8 cellular contexts compared by ENCODE assay signal in the genomic region with DNA sequence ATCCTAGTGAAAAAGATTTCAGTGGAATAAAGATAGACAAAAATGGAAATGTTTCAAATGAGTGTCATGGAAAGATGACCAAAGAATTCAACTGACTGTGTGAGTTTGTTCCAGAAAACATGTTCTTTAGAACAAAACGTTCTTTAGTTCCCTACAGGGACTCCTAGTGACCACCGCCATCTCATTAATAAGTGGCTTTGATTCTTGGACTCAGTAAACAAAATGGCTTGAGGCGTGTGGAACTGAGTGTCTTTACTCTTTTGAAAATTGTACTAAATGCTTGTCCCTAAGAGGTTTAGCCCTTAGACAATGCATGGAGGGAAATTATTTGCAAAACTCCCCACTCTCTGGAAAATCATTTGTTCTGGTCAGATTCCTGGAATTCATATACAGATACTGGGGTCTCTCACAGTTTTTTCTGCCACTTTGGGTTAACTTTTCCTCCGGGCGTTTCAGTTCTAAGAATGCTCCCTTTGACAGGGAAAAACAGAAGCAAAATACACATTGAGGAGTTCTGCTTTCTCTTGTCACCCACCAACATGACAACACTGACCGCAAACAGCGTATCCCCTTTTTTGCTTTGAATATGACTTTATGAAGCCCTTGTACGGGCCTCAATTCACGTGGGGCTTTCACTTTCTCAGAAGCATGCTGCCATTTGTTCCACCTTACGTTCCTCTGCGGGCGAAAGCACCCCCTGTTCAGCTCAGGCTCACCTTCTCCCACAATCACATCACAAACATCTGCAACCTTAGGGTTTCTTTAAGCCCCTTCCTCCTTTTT. TPM values are rescaled to one million over a fixed set of nuclear protein-coding genes. Genes with fewer than 3 reads are reported as not detected.
DNase-seq lines count a peak whose midpoint lies in the region; ATAC-seq and TF ChIP-seq lines count a peak whose summit lies in the region.

No MANE protein-coding gene starts in this region.

- ATAC-seq in CD8-positive, alpha-beta T cell, result peak; percentile 75
- ATAC-seq in HG02884 (IDR thresholded peaks at IDR 0.05; ENCODE audit: unreplicated experiment) (peak; percentile 57), foreskin keratinocyte (no peak), HG02642 (IDR thresholded peaks at IDR 0.05; ENCODE audit: poor library complexity, unreplicated experiment) (no peak)
- peak; percentile 77 for ATAC-seq in activated CD8-positive, alpha-beta T cell treated with anti-CD3 and anti-CD28 coated beads, Interleukin-2, amount 10 ng/mL, durations not matched to agents 7 days and 5 days

- no peaks in the 10 kb centered on the region for H3K27me3 ChIP-seq in CD8-positive, alpha-beta T cell (ENCODE audit: insufficient read depth, low read length)
- no peaks in the 10 kb centered on the region for H3K27me3 ChIP-seq in muscle layer of duodenum (ENCODE audit: low read depth, low read length)
- peaks cover 2% of the 10 kb centered on the region for H3K27me3 ChIP-seq in foreskin keratinocyte

- peak overlapping the region; percentile 92 for H3K27ac Mint-ChIP-seq in CD8-positive, alpha-beta T cell
- H3K27ac Mint-ChIP-seq in activated CD8-positive, alpha-beta T cell treated with anti-CD3 and anti-CD28 coated beads, Interleukin-2, amount 10 ng/mL, durations not matched to agents 7 days and 5 days, result peak overlapping the region; percentile 91
- no peak overlapping the region for H3K27ac Mint-ChIP-seq in osteocyte (ENCODE audit: unreplicated experiment)

- no peak for TF ChIP-seq CTCF in CD8-positive, alpha-beta T cell (IDR thresholded peaks at IDR 0.05)
- no peak for TF ChIP-seq CTCF in osteocyte (IDR thresholded peaks at IDR 0.05)
- no peak for TF ChIP-seq CTCF in foreskin keratinocyte (conservative IDR thresholded peaks at IDR 0.05)

- H3K9me3 Mint-ChIP-seq in CD8-positive, alpha-beta T cell, result no peaks in the 10 kb centered on the region
- H3K9me3 Mint-ChIP-seq in activated CD8-positive, alpha-beta T cell treated with anti-CD3 and anti-CD28 coated beads, Interleukin-2, amount 10 ng/mL, durations not matched to agents 7 days and 5 days (ENCODE audit: insufficient read depth), result no peaks in the 10 kb centered on the region
- no peaks in the 10 kb centered on the region for H3K9me3 Mint-ChIP-seq in osteocyte (ENCODE audit: unreplicated experiment)

- H3K4me1 ChIP-seq in CD8-positive, alpha-beta T cell (ENCODE audit: insufficient read depth, low read length), result peaks cover 19% of the 10 kb centered on the region
- H3K4me1 ChIP-seq in muscle layer of duodenum (ENCODE audit: control insufficient read depth in 1 of 2, insufficient read depth in 2 of 2, low read length in 2 of 2) (peaks cover 8 to 9% of the 10 kb centered on the region in 2 donors), foreskin keratinocyte (no peaks in the 10 kb centered on the region)

- CTCF ChIA-PET in CD8-positive, alpha-beta T cell (lab: Charles Lee), result interaction anchor here (1.0 to 5.1 kb wide), 4 partner anchors 14 to 60 kb away, joined by 3 to 23 read pairs (median 4); a partner anchor contains a TSS
- CTCF ChIA-PET in activated CD8-positive, alpha-beta T cell treated with anti-CD3 and anti-CD28 coated beads, Interleukin-2, amount 10 ng/mL, durations not matched to agents 7 days and 5 days (lab: Charles Lee), result interaction anchor here (2.5 to 3.4 kb wide), 2 partner anchors 12 to 14 kb away, joined by 7 to 16 read pairs; no protein-coding TSS in a partner anchor

- peak overlapping the region; percentile 76 for H3K4me3 Mint-ChIP-seq in CD8-positive, alpha-beta T cell
- H3K4me3 Mint-ChIP-seq in activated CD8-positive, alpha-beta T cell treated with anti-CD3 and anti-CD28 coated beads, Interleukin-2, amount 10 ng/mL, durations not matched to agents 7 days and 5 days, result peak overlapping the region; percentile 56
- H3K4me3 Mint-ChIP-seq in osteocyte (ENCODE audit: unreplicated experiment), result no peak overlapping the region

- DNase-seq in CD8-positive, alpha-beta T cell, result peak in 2 of 7 experiments; percentile 17 to 32
- peak; percentile 68 for DNase-seq in activated CD8-positive, alpha-beta T cell treated with anti-CD3 and anti-CD28 coated beads, Interleukin-2, amount 10 ng/mL, durations not matched to agents 7 days and 5 days
- DNase-seq in osteocyte (ENCODE audit: extremely low spot score, unreplicated experiment) (no peak), foreskin keratinocyte (no peak), putamen (ENCODE audit: low spot score) (no peak)

- intact Hi-C loops in CD8-positive, alpha-beta T cell (cut with DNase I, micrococcal nuclease), result loop anchor here in 1 of 2 experiments (5.0 kb wide), 1 partner anchor 418 kb away; no protein-coding TSS in a partner anchor

- H3K36me3 Mint-ChIP-seq in CD8-positive, alpha-beta T cell, result no peaks in the 10 kb centered on the region
- H3K36me3 Mint-ChIP-seq in activated CD8-positive, alpha-beta T cell treated with anti-CD3 and anti-CD28 coated beads, Interleukin-2, amount 10 ng/mL, durations not matched to agents 7 days and 5 days (ENCODE audit: low read depth), result peaks cover 4% of the 10 kb centered on the region
- no peaks in the 10 kb centered on the region for H3K36me3 Mint-ChIP-seq in osteocyte (ENCODE audit: unreplicated experiment)

- peak overlapping the region; percentile 16 for H3K4me3 ChIP-seq in CD8-positive, alpha-beta T cell (ENCODE audit: low read depth, low read length)
- peak overlapping the region in 1 of 2 donors; percentile 4 for H3K4me3 ChIP-seq in muscle layer of duodenum (ENCODE audit: low read depth in 1 of 2, low read length in 2 of 2)

- H3K36me3 ChIP-seq in CD8-positive, alpha-beta T cell (ENCODE audit: insufficient read depth, low read length), result no peaks in the 10 kb centered on the region
- H3K36me3 ChIP-seq in muscle layer of duodenum (ENCODE audit: control insufficient read depth in 1 of 2, insufficient read depth in 2 of 2, low read length in 2 of 2), result no peaks in the 10 kb centered on the region

- H3K27me3 Mint-ChIP-seq in CD8-positive, alpha-beta T cell (ENCODE audit: low read depth), result no peaks in the 10 kb centered on the region
- no peaks in the 10 kb centered on the region for H3K27me3 Mint-ChIP-seq in activated CD8-positive, alpha-beta T cell treated with anti-CD3 and anti-CD28 coated beads, Interleukin-2, amount 10 ng/mL, durations not matched to agents 7 days and 5 days (ENCODE audit: low read depth)
- H3K27me3 Mint-ChIP-seq in osteocyte (ENCODE audit: unreplicated experiment), result peaks cover 14% of the 10 kb centered on the region

- POLR2A ChIA-PET in CD8-positive, alpha-beta T cell (lab: Charles Lee), result no interaction called here
- POLR2A ChIA-PET in activated CD8-positive, alpha-beta T cell treated with anti-CD3 and anti-CD28 coated beads, Interleukin-2, amount 10 ng/mL, durations not matched to agents 7 days and 5 days (lab: Charles Lee), result interaction anchor here (0.6 to 4.4 kb wide), 2 partner anchors 8 to 45 kb away, joined by 4 to 28 read pairs; no protein-coding TSS in a partner anchor

- no peak overlapping the region for H3K27ac ChIP-seq in CD8-positive, alpha-beta T cell (ENCODE audit: low read depth, low read length)
- peak overlapping the region; percentile 68 for H3K27ac ChIP-seq in muscle layer of duodenum (ENCODE audit: low read length)
- H3K27ac ChIP-seq in foreskin keratinocyte, result no peak overlapping the region

- H3K9me3 ChIP-seq in CD8-positive, alpha-beta T cell (ENCODE audit: low read length), result no peaks in the 10 kb centered on the region
- no peaks in the 10 kb centered on the region for H3K9me3 ChIP-seq in muscle layer of duodenum (ENCODE audit: control insufficient read depth in 1 of 2, low read length in 2 of 2)

- peaks cover 30% of the 10 kb centered on the region for H3K4me1 Mint-ChIP-seq in CD8-positive, alpha-beta T cell (ENCODE audit: low read depth)
- H3K4me1 Mint-ChIP-seq in activated CD8-positive, alpha-beta T cell treated with anti-CD3 and anti-CD28 coated beads, Interleukin-2, amount 10 ng/mL, durations not matched to agents 7 days and 5 days (ENCODE audit: low read depth), result peaks cover 57% of the 10 kb centered on the region
- H3K4me1 Mint-ChIP-seq in osteocyte (ENCODE audit: unreplicated experiment), result peaks cover 8% of the 10 kb centered on the region

RNA-seq across cellular contexts. Expression of a gene that starts 15.3 kb away (rescaled TPM):
- 1 to 10 TPM; 4.6 to 5.7 TPM for total RNA-seq in CD8-positive, alpha-beta T cell
- total RNA-seq in activated CD8-positive, alpha-beta T cell treated with anti-CD3 and anti-CD28 coated beads, Interleukin-2, amount 10 ng/mL, durations not matched to agents 7 days and 5 days, result 10 to 100 TPM; 37.5 to 39.9 TPM
- 0.13 and 0.24 TPM in 2 replicates for total RNA-seq in osteocyte
- 0.03 and 0.11 TPM in 2 replicates for total RNA-seq in foreskin keratinocyte
- polyA plus RNA-seq in foreskin keratinocyte, result 0.12 and 0.19 TPM in 2 replicates

RNA-seq across cellular contexts. Expression of a gene that starts 55.7 kb away (rescaled TPM):
- 1 to 10 TPM; 7.8 to 9.3 TPM for total RNA-seq in CD8-positive, alpha-beta T cell
- 10 to 100 TPM; 16.1 to 17.7 TPM for total RNA-seq in activated CD8-positive, alpha-beta T cell treated with anti-CD3 and anti-CD28 coated beads, Interleukin-2, amount 10 ng/mL, durations not matched to agents 7 days and 5 days
- total RNA-seq in osteocyte (7.8 and 8.2 TPM in 2 replicates), foreskin keratinocyte (17.9 and 19.7 TPM in 2 replicates)
- polyA plus RNA-seq in foreskin keratinocyte, result 7.1 and 8.9 TPM in 2 replicates

RNA-seq across cellular contexts. Expression of a gene that starts 55.8 kb away (rescaled TPM):
- 10 to 100 TPM; 15.7 to 17.5 TPM for total RNA-seq in CD8-positive, alpha-beta T cell
- 10 to 100 TPM; 21.0 to 21.8 TPM for total RNA-seq in activated CD8-positive, alpha-beta T cell treated with anti-CD3 and anti-CD28 coated beads, Interleukin-2, amount 10 ng/mL, durations not matched to agents 7 days and 5 days
- total RNA-seq in osteocyte (15.4 and 16.5 TPM in 2 replicates), foreskin keratinocyte (13.5 and 16.5 TPM in 2 replicates)
- polyA plus RNA-seq in foreskin keratinocyte, result 12.3 and 17.4 TPM in 2 replicates

Comparison
In these comparisons a context has a peak if more than half of its experiments do, and no peak if none do; other contexts are left out.
1. ATAC-seq: peak in CD8-positive, alpha-beta T cell (single experiment), HG02884 (single experiment) and activated CD8-positive, alpha-beta T cell treated with anti-CD3 and anti-CD28 coated beads, Interleukin-2, amount 10 ng/mL, durations not matched to agents 7 days and 5 days (single experiment); none in foreskin keratinocyte (single experiment) and HG02642 (single experiment).
2. RNA of a gene that starts 15.3 kb away (total RNA-seq): 37.5 to 39.9 TPM in activated CD8-positive, alpha-beta T cell treated with anti-CD3 and anti-CD28 coated beads, Interleukin-2, amount 10 ng/mL, durations not matched to agents 7 days and 5 days; 4.6 to 5.7 TPM in CD8-positive, alpha-beta T cell, 0.13 to 0.24 TPM in osteocyte and 0.03 to 0.11 TPM in foreskin keratinocyte; every median in the first group is over 4 times any median in the second.